10 cellular contexts compared by ENCODE assay signal in the genomic region with DNA sequence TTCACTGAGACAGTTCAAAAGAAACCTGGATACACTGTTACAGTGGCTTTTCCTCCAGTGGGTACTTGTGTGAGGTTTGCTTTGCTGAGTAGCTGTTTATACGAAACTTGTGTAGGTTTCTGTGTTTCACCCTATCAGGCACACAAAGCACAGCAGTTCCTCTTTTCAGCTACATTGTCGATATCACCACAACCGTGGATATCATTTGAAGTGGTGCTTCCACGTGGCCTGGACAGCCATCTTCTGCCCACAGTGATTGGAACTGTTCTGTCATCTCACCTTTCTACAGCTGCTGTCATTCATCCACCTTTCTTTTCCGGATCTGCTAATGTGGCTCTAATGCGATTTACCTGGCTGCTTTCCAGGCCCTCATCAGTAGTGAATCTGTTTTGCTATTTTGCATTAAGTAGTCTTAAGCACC.
A peak's percentile ranks its signal among the peaks of the same experiment; 100 is the strongest.
DNase-seq lines count a peak whose midpoint lies in the region; ATAC-seq and TF ChIP-seq lines count a peak whose summit lies in the region.
"Had no signal": no experiment of that assay in that cellular context is flagged by ENCODE, and none has a peak within 500 bp of the region (broad histone marks: within the 10 kb centered on the region; RNA-seq: fewer than 3 reads in every experiment).

No MANE protein-coding gene starts in this region.

- in situ Hi-C loops in GM13976 (cut with MboI; ENCODE audit: low sequenced_read_pairs, unreplicated experiment), result no loop called here

- no peaks in the 10 kb centered on the region for H3K9me3 ChIP-seq in MM.1S (replicated peaks; ENCODE audit: insufficient read depth, low read length)
- H3K9me3 ChIP-seq: HAP-1 had no signal

- TF ChIP-seq CTCF in MM.1S (IDR thresholded peaks at IDR 0.05; ENCODE audit: low read length), result no peak
- TF ChIP-seq CTCF in GM13976 (IDR thresholded peaks at IDR 0.05; ENCODE audit: borderline replicate concordance, control extremely low read depth, extremely low read depth, insufficient read depth, missing control alignments), result no peak

- no peaks in the 10 kb centered on the region for H3K36me3 ChIP-seq in MM.1S (replicated peaks; ENCODE audit: insufficient read depth, low read length)
- H3K36me3 ChIP-seq: HAP-1 had no signal

- H3K79me2 ChIP-seq in MM.1S (ENCODE audit: low read length), result no peaks in the 10 kb centered on the region

- H3K4me1 ChIP-seq in MM.1S (ENCODE audit: low read length), result peaks cover 16% of the 10 kb centered on the region
- H3K4me1 ChIP-seq: HAP-1 had no signal

- H3K4me3 ChIP-seq in MM.1S (ENCODE audit: low read length), result peak overlapping the region; percentile 10; the same call in 1 of the 2 replicates
- H3K4me3 ChIP-seq: HAP-1 had no signal

- no peaks in the 10 kb centered on the region for H4K20me1 ChIP-seq in MM.1S (ENCODE audit: insufficient read depth, low read length)

- H3K9ac ChIP-seq in MM.1S (ENCODE audit: low read length), result no peak overlapping the region

- no peaks in the 10 kb centered on the region for H3K9me2 ChIP-seq in MM.1S (replicated peaks; ENCODE audit: insufficient read depth, low read length)

- H3K27me3 ChIP-seq in MM.1S (replicated peaks; ENCODE audit: insufficient read depth, low read length), result no peaks in the 10 kb centered on the region

- ATAC-seq in GM18508 (IDR thresholded peaks at IDR 0.05; ENCODE audit: insufficient read depth, unreplicated experiment) (peak; percentile 66), HG02678 (IDR thresholded peaks at IDR 0.05; ENCODE audit: unreplicated experiment) (peak; percentile 59)
- ATAC-seq: activated T-cell treated with anti-CD3 and anti-CD28 coated beads, Interleukin-2, amount 50 U/mL, for 72 hours had no signal

- peak; percentile 66 for DNase-seq in MM.1S
- peak; percentile 80 for DNase-seq in RPMI8226
- no peak for DNase-seq in GM13976 (ENCODE audit: low spot score)
- DNase-seq in amniotic stem cell (lab: John Stamatoyannopoulos, UW), result no peak
- DNase-seq in activated CD8-positive, alpha-beta memory T cell treated with anti-CD3 and anti-CD28 coated beads for 24 hours, result no peak
- DNase-seq in AG08396 (ENCODE audit: low spot score), result no peak
- DNase-seq: activated T-cell treated with anti-CD3 and anti-CD28 coated beads, Interleukin-2, amount 50 U/mL, for 72 hours had no signal

- H2AFZ ChIP-seq in MM.1S (ENCODE audit: low read length), result peak overlapping the region; percentile 44

- peak overlapping the region; percentile 52 for H3K4me2 ChIP-seq in MM.1S (ENCODE audit: low read depth, low read length)

- peak overlapping the region; percentile 51; the same call in 1 of the 2 replicates for H3K27ac ChIP-seq in MM.1S (ENCODE audit: low read length)

- H3F3A ChIP-seq in MM.1S (ENCODE audit: insufficient read depth, low read length), result peaks cover 10% of the 10 kb centered on the region

Comparison
In these comparisons a context has a peak if more than half of its experiments do, and no peak if none do; other contexts are left out.
1. DNase-seq: peak in MM.1S (single experiment) and RPMI8226 (single experiment); none in GM13976 (single experiment), amniotic stem cell (single experiment), activated CD8-positive, alpha-beta memory T cell treated with anti-CD3 and anti-CD28 coated beads for 24 hours (single experiment) and AG08396 (single experiment).